1 cellular context compared by ENCODE assay signal in genomic region chr1:231841616-231842344, GRCh38.
TF ChIP-seq lines count a peak whose summit lies in the region.

No MANE protein-coding gene starts in this region.

TF ChIP-seq in HepG2, 621 proteins besides CTCF, POLR2A, EP300 and RAD21 (continued from another document and continues in another):
- TF ChIP-seq, protein P1, sequence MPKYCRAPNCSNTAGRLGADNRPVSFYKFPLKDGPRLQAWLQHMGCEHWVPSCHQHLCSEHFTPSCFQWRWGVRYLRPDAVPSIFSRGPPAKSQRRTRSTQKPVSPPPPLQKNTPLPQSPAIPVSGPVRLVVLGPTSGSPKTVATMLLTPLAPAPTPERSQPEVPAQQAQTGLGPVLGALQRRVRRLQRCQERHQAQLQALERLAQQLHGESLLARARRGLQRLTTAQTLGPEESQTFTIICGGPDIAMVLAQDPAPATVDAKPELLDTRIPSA (CRISPR knock-in tag; IDR thresholded peaks at IDR 0.05; ENCODE audit: borderline replicate concordance) = no peak
- TF ChIP-seq BORCS8-MEF2B (CRISPR knock-in tag; IDR thresholded peaks at IDR 0.05) (no peak), HNF4G (IDR thresholded peaks at IDR 0.05; ENCODE audit: borderline replicate concordance, low read depth, low read length) (no peak), HNF4G (CRISPR knock-in tag; IDR thresholded peaks at IDR 0.05; ENCODE audit: borderline replicate concordance, low read depth) (no peak), THRA (CRISPR knock-in tag; IDR thresholded peaks at IDR 0.05; ENCODE audit: borderline replicate concordance) (0 out of 2 replicates have a peak, but pooled peaks have one; percentile 12), ZNF780A (CRISPR knock-in tag; IDR thresholded peaks at IDR 0.05) (no peak), ZNF383 (CRISPR knock-in tag; IDR thresholded peaks at IDR 0.05; ENCODE audit: borderline replicate concordance) (no peak), TBP (CRISPR knock-in tag; IDR thresholded peaks at IDR 0.05) (no peak), SOX13 (IDR thresholded peaks at IDR 0.05) (no peak), SOX13 (CRISPR knock-in tag; conservative IDR thresholded peaks at IDR 0.05 in 1 of 2, IDR thresholded peaks at IDR 0.05 in 1 of 2) (peak in 1 of 2 experiments; percentile 38; a peak in 1 of 4 replicates), NCOR1 (IDR thresholded peaks at IDR 0.05; ENCODE audit: borderline replicate concordance, low read length) (peak; percentile 76; the same call in 1 of the 2 replicates), ZNF337 (CRISPR knock-in tag; IDR thresholded peaks at IDR 0.05; ENCODE audit: borderline replicate concordance, low read depth) (no peak), CEBPB (IDR thresholded peaks at IDR 0.05; ENCODE audit: borderline replicate concordance, low read depth, low read length) (peak; percentile 55; the same call in 1 of the 2 replicates), HMGXB3 (CRISPR knock-in tag; IDR thresholded peaks at IDR 0.05; ENCODE audit: borderline replicate concordance) (no peak), POLR2G (IDR thresholded peaks at IDR 0.05; ENCODE audit: low read depth, low read length) (no peak), FOXO1 (CRISPR knock-in tag; IDR thresholded peaks at IDR 0.05) (no peak), CCDC6 (CRISPR knock-in tag; IDR thresholded peaks at IDR 0.05) (no peak), NR2F1 (CRISPR knock-in tag; IDR thresholded peaks at IDR 0.05) (no peak), ZSCAN25 (CRISPR knock-in tag; IDR thresholded peaks at IDR 0.05) (no peak), ZNF788 (CRISPR knock-in tag; IDR thresholded peaks at IDR 0.05; ENCODE audit: borderline replicate concordance) (no peak), ZNF367 (CRISPR knock-in tag; IDR thresholded peaks at IDR 0.05; ENCODE audit: borderline replicate concordance) (no peak), SIX4 (CRISPR knock-in tag; IDR thresholded peaks at IDR 0.05) (no peak), GLI4 (CRISPR knock-in tag; IDR thresholded peaks at IDR 0.05; ENCODE audit: borderline replicate concordance) (no peak), MEIS1 (CRISPR knock-in tag; IDR thresholded peaks at IDR 0.05; ENCODE audit: borderline replicate concordance) (no peak), ZNF841 (CRISPR knock-in tag; IDR thresholded peaks at IDR 0.05; ENCODE audit: borderline replicate concordance) (no peak), ZNF296 (CRISPR knock-in tag; conservative IDR thresholded peaks at IDR 0.05) (no peak), SMAD1 (CRISPR knock-in tag; IDR thresholded peaks at IDR 0.05; ENCODE audit: borderline replicate concordance, low read depth) (no peak), ZNF740 (CRISPR knock-in tag; IDR thresholded peaks at IDR 0.05) (no peak), ATF7 (IDR thresholded peaks at IDR 0.05) (0 out of 2 replicates have a peak, but pooled peaks have one; percentile 5), ATF7 (CRISPR knock-in tag; IDR thresholded peaks at IDR 0.05) (no peak), PHF21A (CRISPR knock-in tag; IDR thresholded peaks at IDR 0.05) (no peak; the same call in 1 of the 2 replicates), ZKSCAN5 (CRISPR knock-in tag; IDR thresholded peaks at IDR 0.05) (no peak), HMG20A (CRISPR knock-in tag; IDR thresholded peaks at IDR 0.05; ENCODE audit: borderline replicate concordance) (peak; percentile 36; the same call in 1 of the 2 replicates), PRMT3 (CRISPR knock-in tag; IDR thresholded peaks at IDR 0.05; ENCODE audit: borderline replicate concordance, low read depth) (no peak), DR1 (CRISPR knock-in tag; IDR thresholded peaks at IDR 0.05) (no peak), FOSL2 (CRISPR knock-in tag; IDR thresholded peaks at IDR 0.05) (peak; percentile 96), ZNF253 (CRISPR knock-in tag; IDR thresholded peaks at IDR 0.05; ENCODE audit: borderline replicate concordance) (no peak), ZNF256 (CRISPR knock-in tag; conservative IDR thresholded peaks at IDR 0.05) (no peak)
- TF ChIP-seq, protein P2, sequence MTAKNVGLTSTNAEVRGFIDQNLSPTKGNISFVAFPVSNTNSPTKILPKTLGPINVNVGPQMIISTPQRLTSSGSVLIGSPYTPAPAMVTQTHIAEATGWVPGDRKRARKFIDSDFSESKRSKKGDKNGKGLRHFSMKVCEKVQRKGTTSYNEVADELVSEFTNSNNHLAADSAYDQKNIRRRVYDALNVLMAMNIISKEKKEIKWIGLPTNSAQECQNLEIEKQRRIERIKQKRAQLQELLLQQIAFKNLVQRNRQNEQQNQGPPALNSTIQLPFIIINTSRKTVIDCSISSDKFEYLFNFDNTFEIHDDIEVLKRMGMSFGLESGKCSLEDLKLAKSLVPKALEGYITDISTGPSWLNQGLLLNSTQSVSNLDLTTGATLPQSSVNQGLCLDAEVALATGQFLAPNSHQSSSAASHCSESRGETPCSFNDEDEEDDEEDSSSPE (CRISPR knock-in tag; IDR thresholded peaks at IDR 0.05) = no peak
- TF ChIP-seq, protein P3, sequence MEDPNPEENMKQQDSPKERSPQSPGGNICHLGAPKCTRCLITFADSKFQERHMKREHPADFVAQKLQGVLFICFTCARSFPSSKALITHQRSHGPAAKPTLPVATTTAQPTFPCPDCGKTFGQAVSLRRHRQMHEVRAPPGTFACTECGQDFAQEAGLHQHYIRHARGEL (CRISPR knock-in tag; IDR thresholded peaks at IDR 0.05) = no peak
- TF ChIP-seq, protein P4, sequence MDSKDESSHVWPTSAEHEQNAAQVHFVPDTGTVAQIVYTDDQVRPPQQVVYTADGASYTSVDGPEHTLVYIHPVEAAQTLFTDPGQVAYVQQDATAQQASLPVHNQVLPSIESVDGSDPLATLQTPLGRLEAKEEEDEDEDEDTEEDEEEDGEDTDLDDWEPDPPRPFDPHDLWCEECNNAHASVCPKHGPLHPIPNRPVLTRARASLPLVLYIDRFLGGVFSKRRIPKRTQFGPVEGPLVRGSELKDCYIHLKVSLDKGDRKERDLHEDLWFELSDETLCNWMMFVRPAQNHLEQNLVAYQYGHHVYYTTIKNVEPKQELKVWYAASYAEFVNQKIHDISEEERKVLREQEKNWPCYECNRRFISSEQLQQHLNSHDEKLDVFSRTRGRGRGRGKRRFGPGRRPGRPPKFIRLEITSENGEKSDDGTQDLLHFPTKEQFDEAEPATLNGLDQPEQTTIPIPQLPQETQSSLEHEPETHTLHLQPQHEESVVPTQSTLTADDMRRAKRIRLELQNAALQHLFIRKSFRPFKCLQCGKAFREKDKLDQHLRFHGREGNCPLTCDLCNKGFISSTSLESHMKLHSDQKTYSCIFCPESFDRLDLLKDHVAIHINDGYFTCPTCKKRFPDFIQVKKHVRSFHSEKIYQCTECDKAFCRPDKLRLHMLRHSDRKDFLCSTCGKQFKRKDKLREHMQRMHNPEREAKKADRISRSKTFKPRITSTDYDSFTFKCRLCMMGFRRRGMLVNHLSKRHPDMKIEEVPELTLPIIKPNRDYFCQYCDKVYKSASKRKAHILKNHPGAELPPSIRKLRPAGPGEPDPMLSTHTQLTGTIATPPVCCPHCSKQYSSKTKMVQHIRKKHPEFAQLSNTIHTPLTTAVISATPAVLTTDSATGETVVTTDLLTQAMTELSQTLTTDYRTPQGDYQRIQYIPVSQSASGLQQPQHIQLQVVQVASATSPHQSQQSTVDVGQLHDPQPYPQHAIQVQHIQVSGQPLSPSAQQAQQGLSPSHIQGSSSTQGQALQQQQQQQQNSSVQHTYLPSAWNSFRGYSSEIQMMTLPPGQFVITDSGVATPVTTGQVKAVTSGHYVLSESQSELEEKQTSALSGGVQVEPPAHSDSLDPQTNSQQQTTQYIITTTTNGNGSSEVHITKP (CRISPR knock-in tag; IDR thresholded peaks at IDR 0.05; ENCODE audit: low read depth) = no peak
- TF ChIP-seq, protein P5, sequence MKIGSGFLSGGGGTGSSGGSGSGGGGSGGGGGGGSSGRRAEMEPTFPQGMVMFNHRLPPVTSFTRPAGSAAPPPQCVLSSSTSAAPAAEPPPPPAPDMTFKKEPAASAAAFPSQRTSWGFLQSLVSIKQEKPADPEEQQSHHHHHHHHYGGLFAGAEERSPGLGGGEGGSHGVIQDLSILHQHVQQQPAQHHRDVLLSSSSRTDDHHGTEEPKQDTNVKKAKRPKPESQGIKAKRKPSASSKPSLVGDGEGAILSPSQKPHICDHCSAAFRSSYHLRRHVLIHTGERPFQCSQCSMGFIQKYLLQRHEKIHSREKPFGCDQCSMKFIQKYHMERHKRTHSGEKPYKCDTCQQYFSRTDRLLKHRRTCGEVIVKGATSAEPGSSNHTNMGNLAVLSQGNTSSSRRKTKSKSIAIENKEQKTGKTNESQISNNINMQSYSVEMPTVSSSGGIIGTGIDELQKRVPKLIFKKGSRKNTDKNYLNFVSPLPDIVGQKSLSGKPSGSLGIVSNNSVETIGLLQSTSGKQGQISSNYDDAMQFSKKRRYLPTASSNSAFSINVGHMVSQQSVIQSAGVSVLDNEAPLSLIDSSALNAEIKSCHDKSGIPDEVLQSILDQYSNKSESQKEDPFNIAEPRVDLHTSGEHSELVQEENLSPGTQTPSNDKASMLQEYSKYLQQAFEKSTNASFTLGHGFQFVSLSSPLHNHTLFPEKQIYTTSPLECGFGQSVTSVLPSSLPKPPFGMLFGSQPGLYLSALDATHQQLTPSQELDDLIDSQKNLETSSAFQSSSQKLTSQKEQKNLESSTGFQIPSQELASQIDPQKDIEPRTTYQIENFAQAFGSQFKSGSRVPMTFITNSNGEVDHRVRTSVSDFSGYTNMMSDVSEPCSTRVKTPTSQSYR (CRISPR knock-in tag; IDR thresholded peaks at IDR 0.05; ENCODE audit: borderline replicate concordance) = no peak
- TF ChIP-seq, protein P6, sequence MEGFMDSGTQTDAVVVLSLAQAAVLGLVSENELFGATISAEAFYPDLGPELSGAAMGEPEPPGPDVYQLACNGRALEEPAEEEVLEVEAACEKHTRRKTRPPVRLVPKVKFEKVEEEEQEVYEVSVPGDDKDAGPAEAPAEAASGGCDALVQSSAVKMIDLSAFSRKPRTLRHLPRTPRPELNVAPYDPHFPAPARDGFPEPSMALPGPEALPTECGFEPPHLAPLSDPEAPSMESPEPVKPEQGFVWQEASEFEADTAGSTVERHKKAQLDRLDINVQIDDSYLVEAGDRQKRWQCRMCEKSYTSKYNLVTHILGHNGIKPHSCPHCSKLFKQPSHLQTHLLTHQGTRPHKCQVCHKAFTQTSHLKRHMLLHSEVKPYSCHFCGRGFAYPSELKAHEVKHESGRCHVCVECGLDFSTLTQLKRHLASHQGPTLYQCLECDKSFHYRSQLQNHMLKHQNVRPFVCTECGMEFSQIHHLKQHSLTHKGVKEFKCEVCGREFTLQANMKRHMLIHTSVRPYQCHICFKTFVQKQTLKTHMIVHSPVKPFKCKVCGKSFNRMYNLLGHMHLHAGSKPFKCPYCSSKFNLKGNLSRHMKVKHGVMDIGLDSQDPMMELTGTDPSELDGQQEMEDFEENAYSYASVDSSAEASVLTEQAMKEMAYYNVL (CRISPR knock-in tag; IDR thresholded peaks at IDR 0.05; ENCODE audit: borderline replicate concordance) = no peak
- TF ChIP-seq, protein P7, sequence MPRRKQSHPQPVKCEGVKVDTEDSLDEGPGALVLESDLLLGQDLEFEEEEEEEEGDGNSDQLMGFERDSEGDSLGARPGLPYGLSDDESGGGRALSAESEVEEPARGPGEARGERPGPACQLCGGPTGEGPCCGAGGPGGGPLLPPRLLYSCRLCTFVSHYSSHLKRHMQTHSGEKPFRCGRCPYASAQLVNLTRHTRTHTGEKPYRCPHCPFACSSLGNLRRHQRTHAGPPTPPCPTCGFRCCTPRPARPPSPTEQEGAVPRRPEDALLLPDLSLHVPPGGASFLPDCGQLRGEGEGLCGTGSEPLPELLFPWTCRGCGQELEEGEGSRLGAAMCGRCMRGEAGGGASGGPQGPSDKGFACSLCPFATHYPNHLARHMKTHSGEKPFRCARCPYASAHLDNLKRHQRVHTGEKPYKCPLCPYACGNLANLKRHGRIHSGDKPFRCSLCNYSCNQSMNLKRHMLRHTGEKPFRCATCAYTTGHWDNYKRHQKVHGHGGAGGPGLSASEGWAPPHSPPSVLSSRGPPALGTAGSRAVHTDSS (CRISPR knock-in tag; conservative IDR thresholded peaks at IDR 0.05) = no peak
- TF ChIP-seq, protein P8, sequence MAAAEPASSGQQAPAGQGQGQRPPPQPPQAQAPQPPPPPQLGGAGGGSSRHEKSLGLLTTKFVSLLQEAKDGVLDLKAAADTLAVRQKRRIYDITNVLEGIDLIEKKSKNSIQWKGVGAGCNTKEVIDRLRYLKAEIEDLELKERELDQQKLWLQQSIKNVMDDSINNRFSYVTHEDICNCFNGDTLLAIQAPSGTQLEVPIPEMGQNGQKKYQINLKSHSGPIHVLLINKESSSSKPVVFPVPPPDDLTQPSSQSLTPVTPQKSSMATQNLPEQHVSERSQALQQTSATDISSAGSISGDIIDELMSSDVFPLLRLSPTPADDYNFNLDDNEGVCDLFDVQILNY (CRISPR knock-in tag; conservative IDR thresholded peaks at IDR 0.05) = no peak
